Comparison of ENCODE assay signal across 28 cellular contexts in the genomic region with DNA sequence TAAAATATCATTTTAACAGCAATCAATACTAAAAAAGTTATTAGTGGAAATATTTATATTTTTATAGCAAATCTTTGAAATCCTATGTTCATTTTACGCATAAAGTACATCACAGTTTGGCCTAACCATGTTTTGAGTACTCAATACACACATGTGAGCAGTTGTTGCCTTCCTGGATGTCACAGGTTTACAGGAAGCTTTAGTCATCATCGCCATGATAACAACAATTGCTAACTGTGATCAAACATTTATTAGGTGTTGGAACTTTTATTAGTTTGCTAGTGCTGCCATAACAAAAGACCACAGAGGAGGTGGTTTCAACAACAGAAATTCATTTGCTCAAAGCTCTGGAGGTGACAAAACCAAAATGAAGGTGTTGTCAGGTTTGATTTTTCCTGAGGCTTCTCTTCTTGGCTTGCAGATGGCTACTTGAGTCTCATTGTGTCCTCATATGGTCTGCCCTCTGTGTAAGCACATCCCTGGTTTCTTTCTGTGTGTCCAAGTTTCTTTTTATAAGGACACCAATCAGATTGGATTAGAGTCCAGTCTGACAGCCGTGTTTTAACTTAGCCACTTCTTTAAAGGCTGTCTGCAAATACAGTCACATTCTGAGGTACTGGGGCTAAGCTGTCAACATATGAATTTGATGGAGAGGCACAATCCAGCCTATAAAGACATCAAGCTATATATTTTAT. TPM values are rescaled to one million over a fixed set of nuclear protein-coding genes. Genes with fewer than 3 reads are reported as not detected.
A peak's percentile ranks its signal among the peaks of the same experiment; 100 is the strongest.
DNase-seq lines count a peak whose midpoint lies in the region; ATAC-seq and TF ChIP-seq lines count a peak whose summit lies in the region.
"Had no signal": no experiment of that assay in that cellular context is flagged by ENCODE, and none has a peak within 500 bp of the region (broad histone marks: within the 10 kb centered on the region; RNA-seq: fewer than 3 reads in every experiment).

No MANE protein-coding gene starts in this region.

- peaks cover 0 to 22% of the 10 kb centered on the region in 2 donors for H3K9me3 ChIP-seq in right atrium auricular region
- no peaks in the 10 kb centered on the region for H3K9me3 ChIP-seq in vagina
- H3K9me3 ChIP-seq: BE2C, HAP-1, MG63 had no signal

- no peak for TF ChIP-seq POLR2A in vagina (IDR thresholded peaks at IDR 0.05)

- peak overlapping the region in 1 of 2 donors; percentile 72 for H3K27ac ChIP-seq in right atrium auricular region
- H3K27ac ChIP-seq in vagina = no peak overlapping the region
- H3K27ac ChIP-seq: 22Rv1, RWPE1 had no signal

- H3K4me3 ChIP-seq in right atrium auricular region (no peak overlapping the region), vagina (no peak overlapping the region)
- H3K4me3 ChIP-seq: HAP-1, MG63 had no signal

- no peak for TF ChIP-seq CTCF in right atrium auricular region (IDR thresholded peaks at IDR 0.05)
- TF ChIP-seq CTCF in vagina (IDR thresholded peaks at IDR 0.05) = no peak

- peak; percentile 59 for ATAC-seq in Right ventricle myocardium inferior
- ATAC-seq: Panc1 had no signal

- H3K27me3 ChIP-seq in right atrium auricular region = no peaks in the 10 kb centered on the region
- no peaks in the 10 kb centered on the region for H3K27me3 ChIP-seq in vagina
- H3K27me3 ChIP-seq: BE2C, MG63 had no signal

- H3K4me1 ChIP-seq in right atrium auricular region (no peaks in the 10 kb centered on the region), vagina (no peaks in the 10 kb centered on the region)
- H3K4me1 ChIP-seq: BE2C, HAP-1 had no signal

- DNase-seq in Right ventricle myocardium inferior (ENCODE audit: missing footprints) = no peak
- no peak for DNase-seq in right atrium auricular region (ENCODE audit: low spot score)
- peak; percentile 36 to 47 for DNase-seq in dermis microvascular lymphatic vessel endothelial cell (ENCODE audit: low read depth in 2 of 2)
- DNase-seq in kidney tubule cell (ENCODE audit: low spot score) = peak; percentile 21
- DNase-seq in renal cortical epithelial cell (ENCODE audit: low read depth) = peak; percentile 59
- DNase-seq in NCI-H2171 treated with DMSO at 0.1 percent for 48 hours (lab: John Stamatoyannopoulos, UW) = no peak
- DNase-seq in vagina (ENCODE audit: extremely low spot score in 2 of 2) = no peak
- DNase-seq in activated CD4-positive, alpha-beta T cell treated with anti-CD3 and anti-CD28 coated beads, Interleukin-2, amount 50 U/mL, for 1 hour = no peak
- DNase-seq: ACHN; BE2C; CD8-positive, alpha-beta memory T cell; DMS 273 treated with DMSO at 0.1 percent for 48 hours; DMS79; GF-D8; GOT3; HFFc6; KBM-7; MG63; NCI-H1694; NCI-H2029 treated with DMSO at 0.1 percent for 48 hours; NCI-H226; NCI-H510A; NCI-H69; SIG-M5 had no signal

- H3K36me3 ChIP-seq in right atrium auricular region = no peaks in the 10 kb centered on the region
- H3K36me3 ChIP-seq in vagina = no peaks in the 10 kb centered on the region
- H3K36me3 ChIP-seq: BE2C, HAP-1, MG63 had no signal

- intact Hi-C loops in Right ventricle myocardium inferior (cut with DNase I) = no loop called here
- intact Hi-C loops in vagina (cut with DNase I) = loop anchor here (5.0 kb wide), 1 partner anchor 1108 kb away; no protein-coding TSS in a partner anchor

RNA-seq across cellular contexts. Expression of a gene that starts 43.1 kb away (rescaled TPM):
- total RNA-seq in Right ventricle myocardium inferior = 17.8 TPM
- total RNA-seq in right atrium auricular region = 10 to 100 TPM; 16.2 to 20.0 TPM
- total RNA-seq in dermis microvascular lymphatic vessel endothelial cell = 17.8 and 21.5 TPM in 2 replicates
- total RNA-seq in renal cortical epithelial cell = 20.7 and 63.0 TPM in 2 replicates
- total RNA-seq in vagina = 37.8 TPM

Comparison
In these comparisons a context has a peak if more than half of its experiments do, and no peak if none do; other contexts are left out.
1. DNase-seq: peak in dermis microvascular lymphatic vessel endothelial cell (2 of 2), kidney tubule cell (single experiment) and renal cortical epithelial cell (single experiment); none in Right ventricle myocardium inferior (single experiment), right atrium auricular region (single experiment), NCI-H2171 treated with DMSO at 0.1 percent for 48 hours (single experiment), vagina (0 of 2) and activated CD4-positive, alpha-beta T cell treated with anti-CD3 and anti-CD28 coated beads, Interleukin-2, amount 50 U/mL, for 1 hour (single experiment).